2 cellular contexts compared by ENCODE assay signal in the genomic region with DNA sequence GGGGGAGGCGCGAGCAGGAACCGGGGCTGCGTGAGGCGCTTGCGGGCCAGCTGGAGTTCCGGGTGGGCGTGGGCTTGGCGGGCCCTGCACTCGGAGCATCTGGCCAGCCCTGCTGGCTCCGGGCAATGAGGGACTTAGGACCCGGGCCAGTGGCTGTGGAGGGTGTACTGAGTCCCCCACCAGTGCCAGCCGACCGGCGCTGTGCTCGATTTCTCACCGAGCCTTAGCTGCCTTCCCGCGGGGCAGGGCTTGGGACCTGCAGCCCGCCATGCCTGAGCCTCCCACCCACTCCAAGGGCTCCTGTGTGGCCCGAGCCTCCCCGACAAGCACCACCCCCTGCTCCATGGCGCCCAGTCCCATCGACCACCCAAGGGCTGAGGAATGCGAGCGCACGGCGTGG.
DNase-seq lines count a peak whose midpoint lies in the region; ATAC-seq and TF ChIP-seq lines count a peak whose summit lies in the region.
"Not testable (repeated sequence)": the region's sequence is repeated elsewhere in the genome, so short reads cannot be mapped to it uniquely, and the experiment has no call there.

No MANE protein-coding gene starts in this region.

- DNase-seq in chondrocyte (ENCODE audit: low spot score) = peak; percentile 77
- DNase-seq in foreskin keratinocyte = not testable (repeated sequence)

- H3K27me3 ChIP-seq in foreskin keratinocyte = not testable (repeated sequence)

- not testable (repeated sequence) for H3K9me3 Mint-ChIP-seq in chondrocyte (ENCODE audit: low read depth)

- TF ChIP-seq CTCF in chondrocyte (IDR thresholded peaks at IDR 0.05); foreskin keratinocyte (conservative IDR thresholded peaks at IDR 0.05): not testable (repeated sequence)

- H3K4me1 ChIP-seq in foreskin keratinocyte = not testable (repeated sequence)

- ATAC-seq in foreskin keratinocyte = peak; percentile 51

- not testable (repeated sequence) for H3K36me3 Mint-ChIP-seq in chondrocyte (ENCODE audit: low read depth)

- H3K27me3 Mint-ChIP-seq in chondrocyte (ENCODE audit: low read depth) = not testable (repeated sequence)

- H3K27ac ChIP-seq in foreskin keratinocyte = not testable (repeated sequence)

- H3K4me1 Mint-ChIP-seq in chondrocyte (ENCODE audit: low read depth) = not testable (repeated sequence)

- not testable (repeated sequence) for H3K4me3 Mint-ChIP-seq in chondrocyte (ENCODE audit: unreplicated experiment)

- not testable (repeated sequence) for H3K27ac Mint-ChIP-seq in chondrocyte (ENCODE audit: unreplicated experiment)
